In genomic region chr4:58711039-58711438, GRCh38 we compare ENCODE assay signal across 34 cellular contexts.
"Had no signal": no experiment of that assay in that cellular context is flagged by ENCODE, and none has a peak within 500 bp of the region (broad histone marks: within the 10 kb centered on the region; RNA-seq: fewer than 3 reads in every experiment).

No MANE protein-coding gene starts in this region.

- H3K36me3 ChIP-seq: MG63 had no signal

- H3K9me3 ChIP-seq: MG63 had no signal

- DNase-seq: Karpas-422, Kasumi-1, MG63, MM.1S, MV-4-11, NCI-H1048, NCI-H1092, NCI-H1092 treated with DMSO at 0.1 percent for 48 hours, NCI-H1105, NCI-H1105 treated with DMSO at 0.1 percent for 48 hours, NCI-H1417, NCI-H1417 treated with DMSO at 0.1 percent for 48 hours, NCI-H1436, NCI-H1436 treated with DMSO at 0.1 percent for 48 hours, NCI-H146, NCI-H1694, NCI-H1694 treated with DMSO at 0.1 percent for 48 hours, NCI-H187, NCI-H187 treated with DMSO at 0.1 percent for 48 hours, NCI-H1930, NCI-H2029, NCI-H2029 treated with DMSO at 0.1 percent for 48 hours, NCI-H2081, NCI-H2081 treated with DMSO at 0.1 percent for 48 hours, NCI-H2107, NCI-H2171, NCI-H2171 treated with DMSO at 0.1 percent for 48 hours, NCI-H2227 treated with DMSO at 0.1 percent for 48 hours, NCI-H226, NCI-H345, NCI-H446, NCI-H446 treated with DMSO at 0.1 percent for 48 hours, NCI-H510A, NCI-H510A treated with DMSO at 0.1 percent for 48 hours had no signal

- H3K4me3 ChIP-seq: MG63 had no signal

- H3K27me3 ChIP-seq: MG63 had no signal
